Comparison of ENCODE assay signal across 1 cellular context in the genomic region with DNA sequence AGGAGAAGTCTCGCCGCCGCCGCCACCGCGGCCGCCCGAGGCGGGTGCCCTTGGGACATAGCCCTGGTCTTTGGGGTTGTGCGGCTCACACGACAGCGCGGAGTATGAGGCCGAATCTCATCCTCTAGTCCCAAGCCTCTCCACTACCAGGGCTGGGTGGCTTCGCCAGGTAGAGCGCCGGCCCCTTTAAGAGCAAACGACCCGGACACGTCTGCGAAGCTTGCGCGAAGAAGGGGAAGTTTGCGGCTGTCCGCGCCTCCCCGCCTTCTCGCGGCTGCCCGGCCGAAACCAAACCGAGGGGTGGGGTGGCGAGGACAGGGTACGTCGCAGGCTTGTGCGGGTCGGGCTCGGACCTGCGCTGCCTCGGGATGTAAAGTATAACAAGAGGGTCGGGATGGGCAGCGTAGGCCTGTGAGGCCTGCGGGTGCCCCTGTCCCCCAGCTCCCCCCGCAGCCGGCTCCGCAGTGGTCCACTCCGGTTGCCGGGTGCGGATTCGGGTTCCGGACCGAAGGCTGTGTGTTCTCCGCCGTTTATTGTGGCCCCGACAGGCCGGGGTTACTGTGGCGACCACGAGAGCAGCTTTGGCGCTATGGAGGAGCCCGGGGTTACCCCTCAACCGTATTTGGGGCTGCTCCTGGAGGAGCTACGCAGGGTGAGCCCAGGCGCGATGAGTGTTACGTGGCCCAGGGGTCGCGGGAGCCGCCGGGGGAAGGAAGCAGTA.
TF ChIP-seq lines count a peak whose summit lies in the region.

No MANE protein-coding gene starts in this region.

TF ChIP-seq in K562, 482 proteins besides CTCF, POLR2A, EP300 and RAD21 (continued from another document and continues in another):
- TF ChIP-seq, protein P1, sequence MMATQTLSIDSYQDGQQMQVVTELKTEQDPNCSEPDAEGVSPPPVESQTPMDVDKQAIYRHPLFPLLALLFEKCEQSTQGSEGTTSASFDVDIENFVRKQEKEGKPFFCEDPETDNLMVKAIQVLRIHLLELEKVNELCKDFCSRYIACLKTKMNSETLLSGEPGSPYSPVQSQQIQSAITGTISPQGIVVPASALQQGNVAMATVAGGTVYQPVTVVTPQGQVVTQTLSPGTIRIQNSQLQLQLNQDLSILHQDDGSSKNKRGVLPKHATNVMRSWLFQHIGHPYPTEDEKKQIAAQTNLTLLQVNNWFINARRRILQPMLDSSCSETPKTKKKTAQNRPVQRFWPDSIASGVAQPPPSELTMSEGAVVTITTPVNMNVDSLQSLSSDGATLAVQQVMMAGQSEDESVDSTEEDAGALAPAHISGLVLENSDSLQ (IDR thresholded peaks at IDR 0.05) = 0 out of 2 replicates have a peak, but pooled peaks have one; percentile 13
- TF ChIP-seq JUND (IDR thresholded peaks at IDR 0.05; ENCODE audit: borderline replicate concordance, low read depth, low read length) = peak; percentile 90
- no peak for TF ChIP-seq JUND (tag; IDR thresholded peaks at IDR 0.05; ENCODE audit: borderline replicate concordance, low read depth, low read length)
- peak; percentile 81 to 85 for TF ChIP-seq NRF1 (conservative IDR thresholded peaks at IDR 0.05 in 1 of 2, IDR thresholded peaks at IDR 0.05 in 1 of 2)
- peak; percentile 63 for TF ChIP-seq LCOR (CRISPR knock-in tag; IDR thresholded peaks at IDR 0.05)
- peak; percentile 87 for TF ChIP-seq MBD2 (IDR thresholded peaks at IDR 0.05; ENCODE audit: borderline replicate concordance, low read depth)
- peak; percentile 42; the same call in 1 of the 2 replicates for TF ChIP-seq MTA3 (IDR thresholded peaks at IDR 0.05; ENCODE audit: borderline replicate concordance)
- TF ChIP-seq, protein P2, sequence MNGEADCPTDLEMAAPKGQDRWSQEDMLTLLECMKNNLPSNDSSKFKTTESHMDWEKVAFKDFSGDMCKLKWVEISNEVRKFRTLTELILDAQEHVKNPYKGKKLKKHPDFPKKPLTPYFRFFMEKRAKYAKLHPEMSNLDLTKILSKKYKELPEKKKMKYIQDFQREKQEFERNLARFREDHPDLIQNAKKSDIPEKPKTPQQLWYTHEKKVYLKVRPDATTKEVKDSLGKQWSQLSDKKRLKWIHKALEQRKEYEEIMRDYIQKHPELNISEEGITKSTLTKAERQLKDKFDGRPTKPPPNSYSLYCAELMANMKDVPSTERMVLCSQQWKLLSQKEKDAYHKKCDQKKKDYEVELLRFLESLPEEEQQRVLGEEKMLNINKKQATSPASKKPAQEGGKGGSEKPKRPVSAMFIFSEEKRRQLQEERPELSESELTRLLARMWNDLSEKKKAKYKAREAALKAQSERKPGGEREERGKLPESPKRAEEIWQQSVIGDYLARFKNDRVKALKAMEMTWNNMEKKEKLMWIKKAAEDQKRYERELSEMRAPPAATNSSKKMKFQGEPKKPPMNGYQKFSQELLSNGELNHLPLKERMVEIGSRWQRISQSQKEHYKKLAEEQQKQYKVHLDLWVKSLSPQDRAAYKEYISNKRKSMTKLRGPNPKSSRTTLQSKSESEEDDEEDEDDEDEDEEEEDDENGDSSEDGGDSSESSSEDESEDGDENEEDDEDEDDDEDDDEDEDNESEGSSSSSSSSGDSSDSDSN (IDR thresholded peaks at IDR 0.05; ENCODE audit: borderline replicate concordance in 1 of 2, low read depth in 2 of 2, low read length in 2 of 2) = peak; percentile 35 to 67; a peak in 2 of 4 replicates
- TF ChIP-seq, protein P3, sequence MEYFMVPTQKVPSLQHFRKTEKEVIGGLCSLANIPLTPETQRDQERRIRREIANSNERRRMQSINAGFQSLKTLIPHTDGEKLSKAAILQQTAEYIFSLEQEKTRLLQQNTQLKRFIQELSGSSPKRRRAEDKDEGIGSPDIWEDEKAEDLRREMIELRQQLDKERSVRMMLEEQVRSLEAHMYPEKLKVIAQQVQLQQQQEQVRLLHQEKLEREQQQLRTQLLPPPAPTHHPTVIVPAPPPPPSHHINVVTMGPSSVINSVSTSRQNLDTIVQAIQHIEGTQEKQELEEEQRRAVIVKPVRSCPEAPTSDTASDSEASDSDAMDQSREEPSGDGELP (CRISPR knock-in tag; IDR thresholded peaks at IDR 0.05; ENCODE audit: borderline replicate concordance) = peak; percentile 52
- TF ChIP-seq, protein P4, sequence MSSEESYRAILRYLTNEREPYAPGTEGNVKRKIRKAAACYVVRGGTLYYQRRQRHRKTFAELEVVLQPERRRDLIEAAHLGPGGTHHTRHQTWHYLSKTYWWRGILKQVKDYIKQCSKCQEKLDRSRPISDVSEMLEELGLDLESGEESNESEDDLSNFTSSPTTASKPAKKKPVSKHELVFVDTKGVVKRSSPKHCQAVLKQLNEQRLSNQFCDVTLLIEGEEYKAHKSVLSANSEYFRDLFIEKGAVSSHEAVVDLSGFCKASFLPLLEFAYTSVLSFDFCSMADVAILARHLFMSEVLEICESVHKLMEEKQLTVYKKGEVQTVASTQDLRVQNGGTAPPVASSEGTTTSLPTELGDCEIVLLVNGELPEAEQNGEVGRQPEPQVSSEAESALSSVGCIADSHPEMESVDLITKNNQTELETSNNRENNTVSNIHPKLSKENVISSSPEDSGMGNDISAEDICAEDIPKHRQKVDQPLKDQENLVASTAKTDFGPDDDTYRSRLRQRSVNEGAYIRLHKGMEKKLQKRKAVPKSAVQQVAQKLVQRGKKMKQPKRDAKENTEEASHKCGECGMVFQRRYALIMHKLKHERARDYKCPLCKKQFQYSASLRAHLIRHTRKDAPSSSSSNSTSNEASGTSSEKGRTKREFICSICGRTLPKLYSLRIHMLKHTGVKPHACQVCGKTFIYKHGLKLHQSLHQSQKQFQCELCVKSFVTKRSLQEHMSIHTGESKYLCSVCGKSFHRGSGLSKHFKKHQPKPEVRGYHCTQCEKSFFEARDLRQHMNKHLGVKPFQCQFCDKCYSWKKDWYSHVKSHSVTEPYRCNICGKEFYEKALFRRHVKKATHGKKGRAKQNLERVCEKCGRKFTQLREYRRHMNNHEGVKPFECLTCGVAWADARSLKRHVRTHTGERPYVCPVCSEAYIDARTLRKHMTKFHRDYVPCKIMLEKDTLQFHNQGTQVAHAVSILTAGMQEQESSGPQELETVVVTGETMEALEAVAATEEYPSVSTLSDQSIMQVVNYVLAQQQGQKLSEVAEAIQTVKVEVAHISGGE (CRISPR knock-in tag; IDR thresholded peaks at IDR 0.05) = 0 out of 6 replicates have a peak, but pooled peaks of 1 of the 3 experiments have one; percentile 40
- TF ChIP-seq FOXP1 (CRISPR knock-in tag; IDR thresholded peaks at IDR 0.05) = 0 out of 2 replicates have a peak, but pooled peaks have one; percentile 53
- 0 out of 2 replicates have a peak, but pooled peaks have one; percentile 2 for TF ChIP-seq ZNF384 (IDR thresholded peaks at IDR 0.05; ENCODE audit: low read depth, low read length)
- no peak for TF ChIP-seq RFX5 (IDR thresholded peaks at IDR 0.05; ENCODE audit: low read depth, low read length)
- TF ChIP-seq, protein P5, sequence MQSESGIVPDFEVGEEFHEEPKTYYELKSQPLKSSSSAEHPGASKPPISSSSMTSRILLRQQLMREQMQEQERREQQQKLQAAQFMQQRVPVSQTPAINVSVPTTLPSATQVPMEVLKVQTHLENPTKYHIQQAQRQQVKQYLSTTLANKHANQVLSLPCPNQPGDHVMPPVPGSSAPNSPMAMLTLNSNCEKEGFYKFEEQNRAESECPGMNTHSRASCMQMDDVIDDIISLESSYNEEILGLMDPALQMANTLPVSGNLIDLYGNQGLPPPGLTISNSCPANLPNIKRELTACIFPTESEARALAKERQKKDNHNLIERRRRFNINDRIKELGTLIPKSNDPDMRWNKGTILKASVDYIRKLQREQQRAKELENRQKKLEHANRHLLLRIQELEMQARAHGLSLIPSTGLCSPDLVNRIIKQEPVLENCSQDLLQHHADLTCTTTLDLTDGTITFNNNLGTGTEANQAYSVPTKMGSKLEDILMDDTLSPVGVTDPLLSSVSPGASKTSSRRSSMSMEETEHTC (IDR thresholded peaks at IDR 0.05) = no peak
- TF ChIP-seq, protein P6, sequence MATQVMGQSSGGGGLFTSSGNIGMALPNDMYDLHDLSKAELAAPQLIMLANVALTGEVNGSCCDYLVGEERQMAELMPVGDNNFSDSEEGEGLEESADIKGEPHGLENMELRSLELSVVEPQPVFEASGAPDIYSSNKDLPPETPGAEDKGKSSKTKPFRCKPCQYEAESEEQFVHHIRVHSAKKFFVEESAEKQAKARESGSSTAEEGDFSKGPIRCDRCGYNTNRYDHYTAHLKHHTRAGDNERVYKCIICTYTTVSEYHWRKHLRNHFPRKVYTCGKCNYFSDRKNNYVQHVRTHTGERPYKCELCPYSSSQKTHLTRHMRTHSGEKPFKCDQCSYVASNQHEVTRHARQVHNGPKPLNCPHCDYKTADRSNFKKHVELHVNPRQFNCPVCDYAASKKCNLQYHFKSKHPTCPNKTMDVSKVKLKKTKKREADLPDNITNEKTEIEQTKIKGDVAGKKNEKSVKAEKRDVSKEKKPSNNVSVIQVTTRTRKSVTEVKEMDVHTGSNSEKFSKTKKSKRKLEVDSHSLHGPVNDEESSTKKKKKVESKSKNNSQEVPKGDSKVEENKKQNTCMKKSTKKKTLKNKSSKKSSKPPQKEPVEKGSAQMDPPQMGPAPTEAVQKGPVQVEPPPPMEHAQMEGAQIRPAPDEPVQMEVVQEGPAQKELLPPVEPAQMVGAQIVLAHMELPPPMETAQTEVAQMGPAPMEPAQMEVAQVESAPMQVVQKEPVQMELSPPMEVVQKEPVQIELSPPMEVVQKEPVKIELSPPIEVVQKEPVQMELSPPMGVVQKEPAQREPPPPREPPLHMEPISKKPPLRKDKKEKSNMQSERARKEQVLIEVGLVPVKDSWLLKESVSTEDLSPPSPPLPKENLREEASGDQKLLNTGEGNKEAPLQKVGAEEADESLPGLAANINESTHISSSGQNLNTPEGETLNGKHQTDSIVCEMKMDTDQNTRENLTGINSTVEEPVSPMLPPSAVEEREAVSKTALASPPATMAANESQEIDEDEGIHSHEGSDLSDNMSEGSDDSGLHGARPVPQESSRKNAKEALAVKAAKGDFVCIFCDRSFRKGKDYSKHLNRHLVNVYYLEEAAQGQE (CRISPR knock-in tag; IDR thresholded peaks at IDR 0.05; ENCODE audit: low read depth) = no peak
- TF ChIP-seq FOXK2 (conservative IDR thresholded peaks at IDR 0.05 in 1 of 2, IDR thresholded peaks at IDR 0.05 in 1 of 2; ENCODE audit: low read depth in 2 of 2) = peak in 1 of 2 experiments; percentile 99; a peak in 2 of 4 replicates
- TF ChIP-seq, protein P7, sequence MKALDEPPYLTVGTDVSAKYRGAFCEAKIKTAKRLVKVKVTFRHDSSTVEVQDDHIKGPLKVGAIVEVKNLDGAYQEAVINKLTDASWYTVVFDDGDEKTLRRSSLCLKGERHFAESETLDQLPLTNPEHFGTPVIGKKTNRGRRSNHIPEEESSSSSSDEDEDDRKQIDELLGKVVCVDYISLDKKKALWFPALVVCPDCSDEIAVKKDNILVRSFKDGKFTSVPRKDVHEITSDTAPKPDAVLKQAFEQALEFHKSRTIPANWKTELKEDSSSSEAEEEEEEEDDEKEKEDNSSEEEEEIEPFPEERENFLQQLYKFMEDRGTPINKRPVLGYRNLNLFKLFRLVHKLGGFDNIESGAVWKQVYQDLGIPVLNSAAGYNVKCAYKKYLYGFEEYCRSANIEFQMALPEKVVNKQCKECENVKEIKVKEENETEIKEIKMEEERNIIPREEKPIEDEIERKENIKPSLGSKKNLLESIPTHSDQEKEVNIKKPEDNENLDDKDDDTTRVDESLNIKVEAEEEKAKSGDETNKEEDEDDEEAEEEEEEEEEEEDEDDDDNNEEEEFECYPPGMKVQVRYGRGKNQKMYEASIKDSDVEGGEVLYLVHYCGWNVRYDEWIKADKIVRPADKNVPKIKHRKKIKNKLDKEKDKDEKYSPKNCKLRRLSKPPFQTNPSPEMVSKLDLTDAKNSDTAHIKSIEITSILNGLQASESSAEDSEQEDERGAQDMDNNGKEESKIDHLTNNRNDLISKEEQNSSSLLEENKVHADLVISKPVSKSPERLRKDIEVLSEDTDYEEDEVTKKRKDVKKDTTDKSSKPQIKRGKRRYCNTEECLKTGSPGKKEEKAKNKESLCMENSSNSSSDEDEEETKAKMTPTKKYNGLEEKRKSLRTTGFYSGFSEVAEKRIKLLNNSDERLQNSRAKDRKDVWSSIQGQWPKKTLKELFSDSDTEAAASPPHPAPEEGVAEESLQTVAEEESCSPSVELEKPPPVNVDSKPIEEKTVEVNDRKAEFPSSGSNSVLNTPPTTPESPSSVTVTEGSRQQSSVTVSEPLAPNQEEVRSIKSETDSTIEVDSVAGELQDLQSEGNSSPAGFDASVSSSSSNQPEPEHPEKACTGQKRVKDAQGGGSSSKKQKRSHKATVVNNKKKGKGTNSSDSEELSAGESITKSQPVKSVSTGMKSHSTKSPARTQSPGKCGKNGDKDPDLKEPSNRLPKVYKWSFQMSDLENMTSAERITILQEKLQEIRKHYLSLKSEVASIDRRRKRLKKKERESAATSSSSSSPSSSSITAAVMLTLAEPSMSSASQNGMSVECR (CRISPR knock-in tag; IDR thresholded peaks at IDR 0.05) = 0 out of 2 replicates have a peak, but pooled peaks have one; percentile 47
- peak; percentile 83 for TF ChIP-seq TCF7L2 (IDR thresholded peaks at IDR 0.05; ENCODE audit: low read depth, low read length)
- peak; percentile 79 for TF ChIP-seq RFX1 (IDR thresholded peaks at IDR 0.05)
- no peak for TF ChIP-seq ZNF146 (CRISPR knock-in tag; IDR thresholded peaks at IDR 0.05; ENCODE audit: unreplicated experiment)
- TF ChIP-seq ZNF445 (CRISPR knock-in tag; IDR thresholded peaks at IDR 0.05; ENCODE audit: low read depth) = no peak
- 0 out of 2 replicates have a peak, but pooled peaks have one; percentile 27 for TF ChIP-seq ETV5 (CRISPR knock-in tag; IDR thresholded peaks at IDR 0.05; ENCODE audit: low read depth)
- TF ChIP-seq PCBP1 (IDR thresholded peaks at IDR 0.05; ENCODE audit: low read depth, low read length, poor library complexity, severe bottlenecking) = peak; percentile 89
- TF ChIP-seq BHLHE40 (IDR thresholded peaks at IDR 0.05; ENCODE audit: low read length) = peak; percentile 73
- TF ChIP-seq KDM2B (CRISPR knock-in tag; IDR thresholded peaks at IDR 0.05) = no peak
- TF ChIP-seq, protein P8, sequence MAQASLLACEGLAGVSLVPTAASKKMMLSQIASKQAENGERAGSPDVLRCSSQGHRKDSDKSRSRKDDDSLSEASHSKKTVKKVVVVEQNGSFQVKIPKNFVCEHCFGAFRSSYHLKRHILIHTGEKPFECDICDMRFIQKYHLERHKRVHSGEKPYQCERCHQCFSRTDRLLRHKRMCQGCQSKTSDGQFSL (CRISPR knock-in tag; IDR thresholded peaks at IDR 0.05) = peak; percentile 47
- TF ChIP-seq, protein P8 (tag; IDR thresholded peaks at IDR 0.05) = no peak
- TF ChIP-seq SREBF1 (IDR thresholded peaks at IDR 0.05; ENCODE audit: borderline replicate concordance, low read depth, low read length) = 0 out of 2 replicates have a peak, but pooled peaks have one; percentile 37
- TF ChIP-seq POLR2G (IDR thresholded peaks at IDR 0.05; ENCODE audit: low read depth, low read length) = peak; percentile 94
- TF ChIP-seq TOE1 (IDR thresholded peaks at IDR 0.05; ENCODE audit: borderline replicate concordance) = peak; percentile 89
- no peak for TF ChIP-seq TOE1 (CRISPR knock-in tag; IDR thresholded peaks at IDR 0.05; ENCODE audit: borderline replicate concordance, low read depth)
- TF ChIP-seq TBP (optimal IDR thresholded peaks at IDR 0.05; ENCODE audit: low read depth, low read length) = peak; percentile 64
- TF ChIP-seq ZFX (CRISPR knock-in tag; IDR thresholded peaks at IDR 0.05) = peak; percentile 87
- no peak for TF ChIP-seq CBFA2T2 (conservative IDR thresholded peaks at IDR 0.05)
- TF ChIP-seq MAZ (CRISPR knock-in tag; conservative IDR thresholded peaks at IDR 0.05 in 1 of 2, IDR thresholded peaks at IDR 0.05 in 1 of 2) = peak; percentile 52 to 71; a peak in 2 of 4 replicates
- TF ChIP-seq CBFA2T3 (IDR thresholded peaks at IDR 0.05) = 0 out of 2 replicates have a peak, but pooled peaks have one; percentile 12
- TF ChIP-seq POLR2B (IDR thresholded peaks at IDR 0.05; ENCODE audit: low read depth, partially characterized antibody) = peak; percentile 34
- 0 out of 4 replicates have a peak, but pooled peaks of 1 of the 2 experiments have one; percentile 51 for TF ChIP-seq TEAD1 (CRISPR knock-in tag; IDR thresholded peaks at IDR 0.05)
